ENCODE assay signal across 1 cellular context in the genomic region with DNA sequence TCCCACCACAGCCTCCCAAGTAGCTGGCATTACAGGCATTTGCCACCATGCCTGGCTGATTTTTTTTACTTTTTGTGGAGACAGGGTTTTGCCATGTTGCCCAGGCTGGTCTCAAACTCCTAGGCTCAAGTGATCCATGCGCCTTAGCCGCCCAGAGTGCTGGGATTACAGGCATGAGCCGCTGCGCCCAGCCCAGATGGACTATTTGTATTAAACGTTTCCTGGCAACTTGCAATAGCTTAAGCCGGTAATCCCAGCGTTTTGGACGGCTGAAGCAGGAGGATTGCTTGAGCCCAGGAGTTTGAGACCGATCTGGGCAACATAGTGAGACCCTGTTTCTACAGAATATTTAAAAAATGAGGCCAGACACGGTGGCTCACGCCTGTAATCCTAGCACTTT.
TF ChIP-seq lines count a peak whose summit lies in the region.

No MANE protein-coding gene starts in this region.

TF ChIP-seq in GM23338, 12 proteins besides CTCF, POLR2A, EP300 and RAD21 (continued from another document):
- TF ChIP-seq, protein P1, sequence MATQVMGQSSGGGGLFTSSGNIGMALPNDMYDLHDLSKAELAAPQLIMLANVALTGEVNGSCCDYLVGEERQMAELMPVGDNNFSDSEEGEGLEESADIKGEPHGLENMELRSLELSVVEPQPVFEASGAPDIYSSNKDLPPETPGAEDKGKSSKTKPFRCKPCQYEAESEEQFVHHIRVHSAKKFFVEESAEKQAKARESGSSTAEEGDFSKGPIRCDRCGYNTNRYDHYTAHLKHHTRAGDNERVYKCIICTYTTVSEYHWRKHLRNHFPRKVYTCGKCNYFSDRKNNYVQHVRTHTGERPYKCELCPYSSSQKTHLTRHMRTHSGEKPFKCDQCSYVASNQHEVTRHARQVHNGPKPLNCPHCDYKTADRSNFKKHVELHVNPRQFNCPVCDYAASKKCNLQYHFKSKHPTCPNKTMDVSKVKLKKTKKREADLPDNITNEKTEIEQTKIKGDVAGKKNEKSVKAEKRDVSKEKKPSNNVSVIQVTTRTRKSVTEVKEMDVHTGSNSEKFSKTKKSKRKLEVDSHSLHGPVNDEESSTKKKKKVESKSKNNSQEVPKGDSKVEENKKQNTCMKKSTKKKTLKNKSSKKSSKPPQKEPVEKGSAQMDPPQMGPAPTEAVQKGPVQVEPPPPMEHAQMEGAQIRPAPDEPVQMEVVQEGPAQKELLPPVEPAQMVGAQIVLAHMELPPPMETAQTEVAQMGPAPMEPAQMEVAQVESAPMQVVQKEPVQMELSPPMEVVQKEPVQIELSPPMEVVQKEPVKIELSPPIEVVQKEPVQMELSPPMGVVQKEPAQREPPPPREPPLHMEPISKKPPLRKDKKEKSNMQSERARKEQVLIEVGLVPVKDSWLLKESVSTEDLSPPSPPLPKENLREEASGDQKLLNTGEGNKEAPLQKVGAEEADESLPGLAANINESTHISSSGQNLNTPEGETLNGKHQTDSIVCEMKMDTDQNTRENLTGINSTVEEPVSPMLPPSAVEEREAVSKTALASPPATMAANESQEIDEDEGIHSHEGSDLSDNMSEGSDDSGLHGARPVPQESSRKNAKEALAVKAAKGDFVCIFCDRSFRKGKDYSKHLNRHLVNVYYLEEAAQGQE (IDR thresholded peaks at IDR 0.05; ENCODE audit: unreplicated experiment), result no peak
- TF ChIP-seq, protein P2, sequence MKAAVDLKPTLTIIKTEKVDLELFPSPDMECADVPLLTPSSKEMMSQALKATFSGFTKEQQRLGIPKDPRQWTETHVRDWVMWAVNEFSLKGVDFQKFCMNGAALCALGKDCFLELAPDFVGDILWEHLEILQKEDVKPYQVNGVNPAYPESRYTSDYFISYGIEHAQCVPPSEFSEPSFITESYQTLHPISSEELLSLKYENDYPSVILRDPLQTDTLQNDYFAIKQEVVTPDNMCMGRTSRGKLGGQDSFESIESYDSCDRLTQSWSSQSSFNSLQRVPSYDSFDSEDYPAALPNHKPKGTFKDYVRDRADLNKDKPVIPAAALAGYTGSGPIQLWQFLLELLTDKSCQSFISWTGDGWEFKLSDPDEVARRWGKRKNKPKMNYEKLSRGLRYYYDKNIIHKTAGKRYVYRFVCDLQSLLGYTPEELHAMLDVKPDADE (IDR thresholded peaks at IDR 0.05), result no peak
- TF ChIP-seq CREB1 (CRISPR knock-in tag; IDR thresholded peaks at IDR 0.05; ENCODE audit: low read depth), result no peak
- no peak for TF ChIP-seq EZH2phosphoT487 (IDR thresholded peaks at IDR 0.05; ENCODE audit: unreplicated experiment)
- no peak for TF ChIP-seq EZH2 (IDR thresholded peaks at IDR 0.05; ENCODE audit: low read depth, unreplicated experiment)
- TF ChIP-seq JUNB (IDR thresholded peaks at IDR 0.05; ENCODE audit: unreplicated experiment), result no peak
